In genomic region chr16:24729967-24730815, GRCh38 we compare ENCODE assay signal across 8 cellular contexts. TPM values are rescaled to one million over a fixed set of nuclear protein-coding genes. Genes with fewer than 3 reads are reported as not detected.
DNase-seq lines count a peak whose midpoint lies in the region; ATAC-seq and TF ChIP-seq lines count a peak whose summit lies in the region.

No MANE protein-coding gene starts in this region.

- no peaks in the 10 kb centered on the region for H3K9me3 Mint-ChIP-seq in GM23338

- H3K9me2 ChIP-seq in GM23338 (ENCODE audit: insufficient read depth), result no peaks in the 10 kb centered on the region

- H3K27ac Mint-ChIP-seq in GM23338, result peak overlapping the region; percentile 97

- peak overlapping the region; percentile 91 for H3K4me3 ChIP-seq in GM23338
- H3K4me3 ChIP-seq in ascending aorta, result peak overlapping the region; percentile 86 to 93
- peak overlapping the region; percentile 76 for H3K4me3 ChIP-seq in iPS-15b (ENCODE audit: low read depth, low read length)
- H3K4me3 ChIP-seq in skeletal muscle tissue (ENCODE audit: low read length in 3 of 3), result peak overlapping the region; percentile 73 to 89 (median 79)

- H3K4me1 Mint-ChIP-seq in GM23338, result peaks cover 44% of the 10 kb centered on the region

- peaks cover 41% of the 10 kb centered on the region for H3K4me1 ChIP-seq in GM23338 (ENCODE audit: insufficient read depth)
- H3K4me1 ChIP-seq in ascending aorta, result peaks cover 6 to 30% of the 10 kb centered on the region in 2 donors
- H3K4me1 ChIP-seq in iPS-15b (ENCODE audit: control insufficient read depth, insufficient read depth, low read length), result peaks cover 16% of the 10 kb centered on the region
- H3K4me1 ChIP-seq in skeletal muscle tissue (ENCODE audit: control insufficient read depth in 3 of 3, insufficient read depth in 3 of 3, low read length in 3 of 3), result peaks cover 32 to 46% (median 41%) of the 10 kb centered on the region in 3 donors

- TF ChIP-seq CTCF in GM23338 (conservative IDR thresholded peaks at IDR 0.05; ENCODE audit: low read depth in 2 of 2) (no peak), ascending aorta (IDR thresholded peaks at IDR 0.05) (no peak)

- in situ Hi-C loops in Caki2 (cut with HindIII; ENCODE audit: low pct_unique_long_range_greater_than_20kb, low sequenced_read_pairs), result no loop called here

- H3K4me2 ChIP-seq in GM23338, result peak overlapping the region; percentile 76

- H3K9me3 ChIP-seq in ascending aorta (no peaks in the 10 kb centered on the region), iPS-15b (ENCODE audit: control insufficient read depth, insufficient read depth, low read length) (no peaks in the 10 kb centered on the region), skeletal muscle tissue (ENCODE audit: control insufficient read depth in 3 of 3, low read length in 3 of 3) (no peaks in the 10 kb centered on the region)

- H3K36me3 ChIP-seq in GM23338 (ENCODE audit: insufficient read depth), result peaks cover 15% of the 10 kb centered on the region; the same call in 1 of the 2 replicates
- H3K36me3 ChIP-seq in ascending aorta, result peaks cover 3 to 4% of the 10 kb centered on the region in 2 donors
- no peaks in the 10 kb centered on the region for H3K36me3 ChIP-seq in iPS-15b (ENCODE audit: control insufficient read depth, insufficient read depth, low read length)
- peaks cover 0 to 3% (median 0%) of the 10 kb centered on the region in 3 donors for H3K36me3 ChIP-seq in skeletal muscle tissue (ENCODE audit: control insufficient read depth in 3 of 3, insufficient read depth in 3 of 3, low read length in 3 of 3)

- peak overlapping the region; percentile 93 for H3K9ac ChIP-seq in iPS-15b (ENCODE audit: low read depth, low read length)
- peak overlapping the region; percentile 84 to 93 (median 87) for H3K9ac ChIP-seq in skeletal muscle tissue (ENCODE audit: low read depth in 1 of 3, low read length in 3 of 3)

- peaks cover 41% of the 10 kb centered on the region for H3K36me3 Mint-ChIP-seq in GM23338 (ENCODE audit: low read depth)

- H3F3A ChIP-seq in GM23338 (replicated peaks; ENCODE audit: low read depth), result no peaks in the 10 kb centered on the region

- H3K27ac ChIP-seq in GM23338 (ENCODE audit: low read depth), result peak overlapping the region; percentile 95
- H3K27ac ChIP-seq in ascending aorta, result peak overlapping the region; percentile 97 to 98
- peak overlapping the region; percentile 92 for H3K27ac ChIP-seq in skeletal muscle tissue (ENCODE audit: low read depth, low read length)

- H2AFZ ChIP-seq in GM23338, result no peak overlapping the region

- peaks cover 54% of the 10 kb centered on the region for H3K79me2 ChIP-seq in GM23338 (replicated peaks; ENCODE audit: insufficient read depth)

- peaks cover 3% of the 10 kb centered on the region for H3K27me3 Mint-ChIP-seq in GM23338 (ENCODE audit: insufficient read depth, low read depth, poor library complexity)

- intact Hi-C loops in ascending aorta (cut with DNase I), result loop anchor here (2.0 to 5.0 kb wide), 3 partner anchors 23 to 188 kb away; no protein-coding TSS in a partner anchor

- H4K20me1 ChIP-seq in GM23338 (replicated peaks; ENCODE audit: insufficient read depth), result peaks cover 30% of the 10 kb centered on the region

- H3K27me3 ChIP-seq in GM23338 (ENCODE audit: insufficient read depth) (no peaks in the 10 kb centered on the region), ascending aorta (no peaks in the 10 kb centered on the region), iPS-15b (ENCODE audit: control insufficient read depth, insufficient read depth, low read length) (no peaks in the 10 kb centered on the region), skeletal muscle tissue (ENCODE audit: control insufficient read depth in 3 of 3, insufficient read depth in 3 of 3, low read length in 3 of 3) (no peaks in the 10 kb centered on the region)

- peak; percentile 11; the same call in 2 of the 3 replicates for ATAC-seq in GM23338
- ATAC-seq in HG02759 (IDR thresholded peaks at IDR 0.05; ENCODE audit: unreplicated experiment), result no peak
- no peak for ATAC-seq in HG02852 (IDR thresholded peaks at IDR 0.05; ENCODE audit: unreplicated experiment)

- peak overlapping the region; percentile 97 for H3K4me3 Mint-ChIP-seq in GM23338

- peak; percentile 30 for DNase-seq in Caki2 (ENCODE audit: low read depth)
- peak; percentile 51 for DNase-seq in GM23338 (ENCODE audit: low spot score)
- peak; percentile 31 for DNase-seq in RPMI7951 (ENCODE audit: low read depth)
- no peak for DNase-seq in ascending aorta (ENCODE audit: low spot score in 2 of 2)

TF ChIP-seq in GM23338, 12 proteins besides CTCF, POLR2A, EP300 and RAD21:
- TF ChIP-seq EZH2 (IDR thresholded peaks at IDR 0.05; ENCODE audit: low read depth, unreplicated experiment) (no peak), ZNF114 (CRISPR knock-in tag; IDR thresholded peaks at IDR 0.05) (no peak), CREB1 (CRISPR knock-in tag; IDR thresholded peaks at IDR 0.05; ENCODE audit: low read depth) (no peak), JUNB (IDR thresholded peaks at IDR 0.05; ENCODE audit: unreplicated experiment) (no peak), REST (IDR thresholded peaks at IDR 0.05; ENCODE audit: unreplicated experiment) (no peak), NANOG (IDR thresholded peaks at IDR 0.05; ENCODE audit: borderline replicate concordance) (no peak), STAT1 (IDR thresholded peaks at IDR 0.05; ENCODE audit: unreplicated experiment) (no peak), EZH2phosphoT487 (IDR thresholded peaks at IDR 0.05; ENCODE audit: unreplicated experiment) (no peak), ZNF331 (CRISPR knock-in tag; IDR thresholded peaks at IDR 0.05; ENCODE audit: low read depth) (no peak)

RNA-seq across cellular contexts. Expression of gene TNRC6A, which starts 0.7 kb away (rescaled TPM):
- 6.2 and 12.2 TPM in 2 replicates for total RNA-seq in Caki2 (2014; rRNA removed; shearing (Covaris generic); ENCODE audit: low replicate concordance)
- 62.1 and 93.1 TPM in 2 replicates for total RNA-seq in GM23338 (2014; rRNA removed; shearing (Covaris generic))
- polyA plus RNA-seq in GM23338 (2016; fragmentation: Nextera tagmentation; extraction: Ambion mirVana), result 124 and 126 TPM in 2 replicates
- 10.2 and 11.9 TPM in 2 replicates for total RNA-seq in RPMI7951 (2014; rRNA removed; shearing (Covaris generic))
- total RNA-seq in ascending aorta (36.7 TPM), skeletal muscle tissue (24.5 TPM)

Comparison
In these comparisons a context has a peak if more than half of its experiments do, and no peak if none do; other contexts are left out.
1. DNase-seq: peak in Caki2 (single experiment), GM23338 (single experiment) and RPMI7951 (single experiment); none in ascending aorta (0 of 2).
2. Peak in every context shown above with its lines, with median percentiles within 50 percentile points of each other: H3K27ac ChIP-seq and H3K4me3 ChIP-seq.